In genomic region chr12:12017135-12017581, GRCh38 we compare ENCODE assay signal across 15 cellular contexts. TPM values are rescaled to one million over a fixed set of nuclear protein-coding genes. Genes with fewer than 3 reads are reported as not detected.
DNase-seq lines count a peak whose midpoint lies in the region; ATAC-seq and TF ChIP-seq lines count a peak whose summit lies in the region.
"Had no signal": no experiment of that assay in that cellular context is flagged by ENCODE, and none has a peak within 500 bp of the region (broad histone marks: within the 10 kb centered on the region; RNA-seq: fewer than 3 reads in every experiment).

No MANE protein-coding gene starts in this region.

- intact Hi-C loops in heart right ventricle (cut with DNase I), result loop anchor here in 5 of 10 donors (5.0 to 10.0 kb wide), 6 partner anchors 122 to 435 kb away; partner anchors contain the start of gene ETV6 (in 1 of the 5)
- intact Hi-C loops in vagina (cut with DNase I), result no loop called here

- H3K4me3 ChIP-seq in BLaER1 (no peak overlapping the region), heart right ventricle (no peak overlapping the region), vagina (no peak overlapping the region)
- H3K4me3 ChIP-seq: adrenal gland had no signal

- H3K4me1 ChIP-seq in BLaER1 (peaks cover 34% of the 10 kb centered on the region), heart right ventricle (peaks cover 0 to 32% (median 6%) of the 10 kb centered on the region in 9 donors), vagina (peaks cover 7% of the 10 kb centered on the region)
- H3K4me1 ChIP-seq: adrenal gland had no signal

- H3K9me3 ChIP-seq in BLaER1, result no peaks in the 10 kb centered on the region
- no peaks in the 10 kb centered on the region for H3K9me3 ChIP-seq in heart right ventricle
- no peaks in the 10 kb centered on the region for H3K9me3 ChIP-seq in vagina
- H3K9me3 ChIP-seq: adrenal gland had no signal

- H3K9ac ChIP-seq in BLaER1, result no peak overlapping the region

- POLR2A ChIA-PET in activated CD4-positive, alpha-beta memory T cell treated with anti-CD3 and anti-CD28 coated beads, Interleukin-2, amount 10 ng/mL, durations not matched to agents 7 days and 5 days (lab: Charles Lee), result no interaction called here

- H3K4me2 ChIP-seq in BLaER1, result peak overlapping the region; percentile 70

- peak overlapping the region; percentile 50 for H3K27ac Mint-ChIP-seq in activated CD4-positive, alpha-beta memory T cell treated with anti-CD3 and anti-CD28 coated beads, Interleukin-2, amount 10 ng/mL, durations not matched to agents 7 days and 5 days

- DNase-seq in DMS 273 treated with DMSO at 0.1 percent for 48 hours (lab: John Stamatoyannopoulos, UW) (peak; percentile 7), heart right ventricle (no peak), NCI-H1092 treated with DMSO at 0.1 percent for 48 hours (lab: John Stamatoyannopoulos, UW) (no peak), vagina (ENCODE audit: extremely low spot score in 2 of 2) (no peak), retina (no peak)
- DNase-seq in activated CD4-positive, alpha-beta memory T cell treated with anti-CD3 and anti-CD28 coated beads, Interleukin-2, amount 10 ng/mL, durations not matched to agents 7 days and 5 days, result no peak
- DNase-seq: HCEC 1CT, naive B cell, NCI-H2171 treated with DMSO at 0.1 percent for 48 hours had no signal

- H3K27ac ChIP-seq in BLaER1 (no peak overlapping the region), heart right ventricle (peak overlapping the region in 1 of 10 donors; percentile 3), vagina (no peak overlapping the region)
- H3K27ac ChIP-seq: adrenal gland had no signal

- peaks cover 11% of the 10 kb centered on the region for H3K27me3 Mint-ChIP-seq in activated CD4-positive, alpha-beta memory T cell treated with anti-CD3 and anti-CD28 coated beads, Interleukin-2, amount 10 ng/mL, durations not matched to agents 7 days and 5 days

- H3K4me1 Mint-ChIP-seq in activated CD4-positive, alpha-beta memory T cell treated with anti-CD3 and anti-CD28 coated beads, Interleukin-2, amount 10 ng/mL, durations not matched to agents 7 days and 5 days, result peaks cover 42% of the 10 kb centered on the region

- no peaks in the 10 kb centered on the region for H3K27me3 ChIP-seq in BLaER1
- H3K27me3 ChIP-seq in heart right ventricle, result no peaks in the 10 kb centered on the region
- H3K27me3 ChIP-seq in vagina, result no peaks in the 10 kb centered on the region
- H3K27me3 ChIP-seq: adrenal gland had no signal

- 45 to 62% methylated on average over 3 of the region's 3 CpGs for WGBS in heart right ventricle, 2 donors

- H3K36me3 ChIP-seq in BLaER1 (no peaks in the 10 kb centered on the region), heart right ventricle (no peaks in the 10 kb centered on the region), vagina (no peaks in the 10 kb centered on the region)
- H3K36me3 ChIP-seq: adrenal gland had no signal

- peak in 7 of 8 donors; percentile 32 to 83 (median 46) for ATAC-seq in heart right ventricle
- no peak for ATAC-seq in HG02798 (IDR thresholded peaks at IDR 0.05; ENCODE audit: poor library complexity, unreplicated experiment)
- ATAC-seq: Panc1 had no signal

- H4K20me1 ChIP-seq in BLaER1, result no peaks in the 10 kb centered on the region

- TF ChIP-seq CTCF in heart right ventricle (IDR thresholded peaks at IDR 0.05) (no peak), vagina (IDR thresholded peaks at IDR 0.05) (no peak)

- H3K36me3 Mint-ChIP-seq in activated CD4-positive, alpha-beta memory T cell treated with anti-CD3 and anti-CD28 coated beads, Interleukin-2, amount 10 ng/mL, durations not matched to agents 7 days and 5 days (ENCODE audit: low read depth), result peaks cover 2% of the 10 kb centered on the region
- H3K36me3 Mint-ChIP-seq: naive B cell had no signal

- CTCF ChIA-PET in activated CD4-positive, alpha-beta memory T cell treated with anti-CD3 and anti-CD28 coated beads, Interleukin-2, amount 10 ng/mL, durations not matched to agents 7 days and 5 days (lab: Charles Lee), result no interaction called here

- H3K4me3 Mint-ChIP-seq in activated CD4-positive, alpha-beta memory T cell treated with anti-CD3 and anti-CD28 coated beads, Interleukin-2, amount 10 ng/mL, durations not matched to agents 7 days and 5 days, result no peak overlapping the region
- H3K4me3 Mint-ChIP-seq: naive B cell had no signal

- no peaks in the 10 kb centered on the region for H3K9me3 Mint-ChIP-seq in activated CD4-positive, alpha-beta memory T cell treated with anti-CD3 and anti-CD28 coated beads, Interleukin-2, amount 10 ng/mL, durations not matched to agents 7 days and 5 days
- H3K9me3 Mint-ChIP-seq: naive B cell had no signal

- no peak for TF ChIP-seq POLR2A in vagina (IDR thresholded peaks at IDR 0.05)

RNA-seq across cellular contexts. Expression of gene BCL2L14, which starts 53.6 kb away (rescaled TPM):
- 10 to 100 TPM; 13.0 to 13.9 TPM for total RNA-seq in activated CD4-positive, alpha-beta memory T cell treated with anti-CD3 and anti-CD28 coated beads, Interleukin-2, amount 10 ng/mL, durations not matched to agents 7 days and 5 days
- total RNA-seq in heart right ventricle (under 1 TPM in 1 of 10 donors, not detected in 9; 0.49 TPM), vagina (not detected)
- not detected for polyA plus RNA-seq in heart right ventricle
- total RNA-seq: adrenal gland, frontal cortex, kidney epithelial cell had no signal
- polyA plus RNA-seq: adrenal gland had no signal

Comparison
In these comparisons a context has a peak if more than half of its experiments do, and no peak if none do; other contexts are left out.
1. RNA of gene BCL2L14, which starts 53.6 kb away (total RNA-seq): 13.0 to 13.9 TPM in activated CD4-positive, alpha-beta memory T cell treated with anti-CD3 and anti-CD28 coated beads, Interleukin-2, amount 10 ng/mL, durations not matched to agents 7 days and 5 days; 0.49 TPM in heart right ventricle and not detected in vagina (single experiment); every median in the first group is over 4 times any median in the second.